ENCODE assay signal across 8 cellular contexts in genomic region chr17:66171172-66171571, GRCh38. TPM values are rescaled to one million over a fixed set of nuclear protein-coding genes. Genes with fewer than 3 reads are reported as not detected.
"Had no signal": no experiment of that assay in that cellular context is flagged by ENCODE, and none has a peak within 500 bp of the region (broad histone marks: within the 10 kb centered on the region; RNA-seq: fewer than 3 reads in every experiment).

No MANE protein-coding gene starts in this region.

- H3K4me3 ChIP-seq: GM23338, K562 had no signal

- FAIRE-seq: H1, HTR-8/SVneo, K562 had no signal

- H3K4me2 ChIP-seq: GM23338 had no signal

- ATAC-seq: GM23338, K562 had no signal

- DNase-seq: H9, HCEC 1CT, IMR-90, KG1 had no signal

RNA-seq across cellular contexts. Expression of gene CEP112, which starts 20.8 kb away (rescaled TPM):
- total RNA-seq: K562 had no signal

RNA-seq across cellular contexts. Expression of gene APOH, which starts 58.0 kb away (rescaled TPM):
- total RNA-seq: GM23338, H1, H9, IMR-90 had no signal
- polyA plus RNA-seq: GM23338, H1, IMR-90, K562 had no signal
